ENCODE assay signal across 8 cellular contexts in the genomic region with DNA sequence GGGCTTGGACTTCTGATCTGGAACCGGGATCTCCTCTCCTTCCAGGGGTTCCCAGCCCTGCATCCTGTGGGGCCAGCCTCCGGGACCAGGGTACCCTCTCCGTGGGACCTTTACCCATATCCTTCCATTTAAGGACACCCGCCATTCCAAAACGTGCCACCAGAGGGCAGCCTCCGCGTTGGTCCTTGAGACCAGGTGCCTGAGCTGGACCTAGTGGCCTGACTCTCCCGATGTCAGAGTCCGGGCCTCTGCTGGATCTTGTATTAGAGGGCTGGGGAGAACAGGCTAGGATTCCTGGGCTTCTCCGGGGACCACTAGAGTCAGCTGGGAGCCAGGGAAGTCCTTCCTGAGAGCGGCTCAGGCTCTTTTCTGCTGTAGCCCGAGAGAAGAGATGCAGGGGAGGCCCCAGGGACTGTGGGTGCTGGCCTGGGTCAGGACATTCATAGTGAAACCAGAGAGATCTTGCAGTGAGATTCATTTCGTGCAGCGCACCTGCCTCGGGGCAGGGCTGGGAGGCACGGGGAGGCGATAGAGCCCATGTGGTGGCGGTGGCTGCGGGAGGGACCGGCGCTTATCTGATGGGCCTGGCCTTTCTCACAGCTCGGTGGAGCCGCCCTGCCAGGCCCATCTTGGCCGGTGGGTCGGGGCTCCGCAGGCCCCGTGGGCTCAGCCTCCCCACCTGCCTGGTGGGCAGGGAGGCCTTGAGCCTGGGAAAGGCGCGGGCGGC. TPM values are rescaled to one million over a fixed set of nuclear protein-coding genes. Genes with fewer than 3 reads are reported as not detected.
DNase-seq lines count a peak whose midpoint lies in the region; ATAC-seq, FAIRE-seq and TF ChIP-seq lines count a peak whose summit lies in the region.

No MANE protein-coding gene starts in this region.

- peaks cover 3% of the 10 kb centered on the region for H3K4me1 Mint-ChIP-seq in activated T-helper 2 cell treated with anti-CD3 and anti-CD28 coated beads, Interferon-gamma antibody, Interleukin-2, Interleukin-4, amounts not matched to agents 10 μg/mL and 5 μg/mL and 100 μg/mL, durations not matched to agents 14 hours and 24 hours and 36 hours (ENCODE audit: low read depth)

- TF ChIP-seq CTCF in RWPE2 (IDR thresholded peaks at IDR 0.05; ENCODE audit: poor library complexity, severe bottlenecking) = peak; percentile 86
- TF ChIP-seq CTCF in upper lobe of right lung (IDR thresholded peaks at IDR 0.05) = peak; percentile 96

- H3K9ac ChIP-seq in trophoblast cell (ENCODE audit: low read length) = no peak overlapping the region

- H3K4me1 ChIP-seq in RWPE2 (ENCODE audit: insufficient read depth, poor library complexity, severe bottlenecking) (no peaks in the 10 kb centered on the region), trophoblast cell (ENCODE audit: control insufficient read depth in 1 of 2, insufficient read depth in 2 of 2, low read length in 2 of 2) (no peaks in the 10 kb centered on the region), upper lobe of right lung (no peaks in the 10 kb centered on the region)

- H3K36me3 ChIP-seq in RWPE2 (ENCODE audit: low read depth) (no peaks in the 10 kb centered on the region), trophoblast cell (ENCODE audit: control insufficient read depth in 1 of 2, insufficient read depth in 2 of 2, low read length in 2 of 2) (no peaks in the 10 kb centered on the region), upper lobe of right lung (no peaks in the 10 kb centered on the region)

- no peak overlapping the region for H3K4me3 Mint-ChIP-seq in activated T-helper 2 cell treated with anti-CD3 and anti-CD28 coated beads, Interferon-gamma antibody, Interleukin-2, Interleukin-4, amounts not matched to agents 10 μg/mL and 5 μg/mL and 100 μg/mL, durations not matched to agents 14 hours and 24 hours and 36 hours (ENCODE audit: low read depth)

- no peak overlapping the region for H3K27ac Mint-ChIP-seq in activated T-helper 2 cell treated with anti-CD3 and anti-CD28 coated beads, Interferon-gamma antibody, Interleukin-2, Interleukin-4, amounts not matched to agents 10 μg/mL and 5 μg/mL and 100 μg/mL, durations not matched to agents 14 hours and 24 hours and 36 hours

- no peak overlapping the region for H3K4ac ChIP-seq in trophoblast cell (ENCODE audit: low read depth, low read length)

- peaks cover 3% of the 10 kb centered on the region for H3K27me3 Mint-ChIP-seq in activated T-helper 2 cell treated with anti-CD3 and anti-CD28 coated beads, Interferon-gamma antibody, Interleukin-2, Interleukin-4, amounts not matched to agents 10 μg/mL and 5 μg/mL and 100 μg/mL, durations not matched to agents 14 hours and 24 hours and 36 hours (ENCODE audit: low read depth)

- no peaks in the 10 kb centered on the region for H3K36me3 Mint-ChIP-seq in activated T-helper 2 cell treated with anti-CD3 and anti-CD28 coated beads, Interferon-gamma antibody, Interleukin-2, Interleukin-4, amounts not matched to agents 10 μg/mL and 5 μg/mL and 100 μg/mL, durations not matched to agents 14 hours and 24 hours and 36 hours (ENCODE audit: low read depth)

- no peak overlapping the region for H3K18ac ChIP-seq in trophoblast cell (ENCODE audit: low read length)

- no peak for FAIRE-seq in frontal cortex (lab: Jason Lieb, UNC)

- H2AFZ ChIP-seq in trophoblast cell (ENCODE audit: insufficient read depth, low read length, poor library complexity) = no peak overlapping the region

- H3K27me3 ChIP-seq in RWPE2 (ENCODE audit: insufficient read depth, poor library complexity, severe bottlenecking) = no peaks in the 10 kb centered on the region
- H3K27me3 ChIP-seq in trophoblast cell (ENCODE audit: insufficient read depth, low read length) = no peaks in the 10 kb centered on the region
- no peaks in the 10 kb centered on the region for H3K27me3 ChIP-seq in upper lobe of right lung

- H3K27ac ChIP-seq in RWPE2 (ENCODE audit: poor library complexity, severe bottlenecking) = no peak overlapping the region
- no peak overlapping the region for H3K27ac ChIP-seq in trophoblast cell (ENCODE audit: low read depth, low read length)
- no peak overlapping the region for H3K27ac ChIP-seq in upper lobe of right lung

- H3K4me2 ChIP-seq in trophoblast cell (ENCODE audit: low read length) = no peak overlapping the region

- no peak overlapping the region for H4K8ac ChIP-seq in trophoblast cell (ENCODE audit: low read depth, low read length)

- no peaks in the 10 kb centered on the region for H3K79me1 ChIP-seq in trophoblast cell (ENCODE audit: low read length)

- peak; percentile 93 for ATAC-seq in GM21447 (IDR thresholded peaks at IDR 0.05; ENCODE audit: unreplicated experiment)
- ATAC-seq in RWPE2 (ENCODE audit: low read depth) = peak; percentile 66
- ATAC-seq in upper lobe of right lung = peak; percentile 90

- no peaks in the 10 kb centered on the region for H3K79me2 ChIP-seq in trophoblast cell (ENCODE audit: control insufficient read depth, insufficient read depth, low read length, poor library complexity)

- H3K9me3 ChIP-seq in RWPE2 (ENCODE audit: severe bottlenecking) = no peaks in the 10 kb centered on the region
- H3K9me3 ChIP-seq in trophoblast cell (ENCODE audit: insufficient read depth, low read depth, low read length) = peaks cover 1% of the 10 kb centered on the region
- H3K9me3 ChIP-seq in upper lobe of right lung = no peaks in the 10 kb centered on the region

- no peak overlapping the region for H2BK120ac ChIP-seq in trophoblast cell (ENCODE audit: insufficient read depth, low read length, poor library complexity)

- H4K12ac ChIP-seq in trophoblast cell (ENCODE audit: low read depth, low read length) = no peak overlapping the region

- DNase-seq in EH (ENCODE audit: low read depth) (peak; percentile 68), HUDEP-2 (lab: John Stamatoyannopoulos, UW; ENCODE audit: unreplicated experiment in 76 of 76) (peak in 60 of 76 experiments; percentile 11 to 80 (median 55)), RWPE2 (ENCODE audit: low spot score) (no peak), frontal cortex (ENCODE audit: low spot score in 2 of 2) (peak; percentile 75 to 84), trophoblast cell (peak; percentile 90 to 98), upper lobe of right lung (peak; percentile 90)
- peak; percentile 59 for DNase-seq in activated T-helper 2 cell treated with anti-CD3 and anti-CD28 coated beads, Interferon-gamma antibody, Interleukin-2, Interleukin-4, amounts not matched to agents 10 μg/mL and 5 μg/mL and 100 μg/mL, durations not matched to agents 14 hours and 24 hours and 36 hours (ENCODE audit: low spot score)

- intact Hi-C loops in activated T-helper 2 cell treated with anti-CD3 and anti-CD28 coated beads, Interferon-gamma antibody, Interleukin-2, Interleukin-4, amounts not matched to agents 10 μg/mL and 5 μg/mL and 100 μg/mL, durations not matched to agents 14 hours and 24 hours and 36 hours (cut with micrococcal nuclease) = loop anchor here (1.0 to 2.0 kb wide), 2 partner anchors 67 to 171 kb away; a partner anchor contains a TSS
- intact Hi-C loops in upper lobe of right lung (cut with DNase I) = no loop called here

- H3K14ac ChIP-seq in trophoblast cell (ENCODE audit: low read length) = no peak overlapping the region

- no peak overlapping the region for H4K91ac ChIP-seq in trophoblast cell (ENCODE audit: low read depth, low read length)

- no peak overlapping the region for H2BK12ac ChIP-seq in trophoblast cell (ENCODE audit: low read length)

- H3K9me3 Mint-ChIP-seq in activated T-helper 2 cell treated with anti-CD3 and anti-CD28 coated beads, Interferon-gamma antibody, Interleukin-2, Interleukin-4, amounts not matched to agents 10 μg/mL and 5 μg/mL and 100 μg/mL, durations not matched to agents 14 hours and 24 hours and 36 hours = no peaks in the 10 kb centered on the region

- WGBS in trophoblast cell (ENCODE audit: extremely low coverage, insufficient coverage, insufficient read length) = no CpG with 5 or more reads among the region's 30 CpGs

- H3K4me3 ChIP-seq in RWPE2 (ENCODE audit: severe bottlenecking) (no peak overlapping the region), trophoblast cell (ENCODE audit: low read depth, low read length) (no peak overlapping the region), upper lobe of right lung (no peak overlapping the region)

- no peak overlapping the region for H2AK5ac ChIP-seq in trophoblast cell (ENCODE audit: low read length)

- no peak overlapping the region for H3K23ac ChIP-seq in trophoblast cell (ENCODE audit: low read length)

- no peak overlapping the region for H2BK5ac ChIP-seq in trophoblast cell (ENCODE audit: low read depth, low read length, poor library complexity)

RNA-seq across cellular contexts. Expression of a gene that starts 9.8 kb away (rescaled TPM):
- total RNA-seq in activated T-helper 2 cell treated with anti-CD3 and anti-CD28 coated beads, Interferon-gamma antibody, Interleukin-2, Interleukin-4, amounts not matched to agents 10 μg/mL and 5 μg/mL and 100 μg/mL, durations not matched to agents 14 hours and 24 hours and 36 hours = not detected in 2 replicates
- total RNA-seq in frontal cortex (0.41 TPM), upper lobe of right lung (1.1 TPM)
- polyA plus RNA-seq in trophoblast cell (2013) = 0.81 and 0.99 TPM in 2 replicates

RNA-seq across cellular contexts. Expression of a gene that starts 41.3 kb away (rescaled TPM):
- 0.21 and 0.30 TPM in 2 replicates for total RNA-seq in activated T-helper 2 cell treated with anti-CD3 and anti-CD28 coated beads, Interferon-gamma antibody, Interleukin-2, Interleukin-4, amounts not matched to agents 10 μg/mL and 5 μg/mL and 100 μg/mL, durations not matched to agents 14 hours and 24 hours and 36 hours
- total RNA-seq in frontal cortex = 93.8 TPM
- 6.9 and 8.1 TPM in 2 replicates for polyA plus RNA-seq in trophoblast cell (2013)
- 22.0 TPM for total RNA-seq in upper lobe of right lung

Comparison
In these comparisons a context has a peak if more than half of its experiments do, and no peak if none do; other contexts are left out.
1. RNA of a gene that starts 41.3 kb away (total RNA-seq): 93.8 TPM in frontal cortex (single experiment) and 22.0 TPM in upper lobe of right lung (single experiment); 0.21 to 0.30 TPM in activated T-helper 2 cell treated with anti-CD3 and anti-CD28 coated beads, Interferon-gamma antibody, Interleukin-2, Interleukin-4, amounts not matched to agents 10 μg/mL and 5 μg/mL and 100 μg/mL, durations not matched to agents 14 hours and 24 hours and 36 hours; every median in the first group is over 10 times any median in the second.
2. Peak in every context shown above with its lines, with median percentiles within 50 percentile points of each other: ATAC-seq.